22 cellular contexts compared by ENCODE assay signal in genomic region chr15:46344115-46344749, GRCh38.
DNase-seq lines count a peak whose midpoint lies in the region; ATAC-seq, FAIRE-seq and TF ChIP-seq lines count a peak whose summit lies in the region.
"Had no signal": no experiment of that assay in that cellular context is flagged by ENCODE, and none has a peak within 500 bp of the region (broad histone marks: within the 10 kb centered on the region; RNA-seq: fewer than 3 reads in every experiment).

No MANE protein-coding gene starts in this region.

- no peak overlapping the region for H3K27ac ChIP-seq in Karpas-422 (ENCODE audit: low read length)
- H3K27ac ChIP-seq: heart right ventricle, tibial nerve had no signal

- no peaks in the 10 kb centered on the region for H3K4me1 ChIP-seq in Karpas-422 (ENCODE audit: low read length)
- H3K4me1 ChIP-seq: heart right ventricle, tibial nerve had no signal

- H3K79me2 ChIP-seq in Karpas-422 (ENCODE audit: low read length): no peaks in the 10 kb centered on the region

- no peak overlapping the region for H3K9ac ChIP-seq in Karpas-422 (ENCODE audit: low read length)

- FAIRE-seq in bronchial epithelial cell (lab: Jason Lieb, UNC): peak; percentile 50

- H4K20me1 ChIP-seq in Karpas-422 (ENCODE audit: insufficient read depth, low read depth, low read length): no peaks in the 10 kb centered on the region

- no peaks in the 10 kb centered on the region for H3K27me3 ChIP-seq in bronchial epithelial cell (ENCODE audit: control insufficient read depth, insufficient read depth, low read length)
- H3K27me3 ChIP-seq in Karpas-422 (ENCODE audit: low read length): no peaks in the 10 kb centered on the region
- H3K27me3 ChIP-seq: heart right ventricle, tibial nerve had no signal

- H3K4me3 ChIP-seq in bronchial epithelial cell (ENCODE audit: low read depth, low read length) (no peak overlapping the region), Karpas-422 (ENCODE audit: low read length) (no peak overlapping the region)
- H3K4me3 ChIP-seq: heart right ventricle, tibial nerve had no signal

- no peak overlapping the region for H2AFZ ChIP-seq in Karpas-422 (ENCODE audit: low read length)

- DNase-seq in NCI-H82 (lab: John Stamatoyannopoulos, UW) (peak; percentile 41), NCI-H82 treated with DMSO at 0.1 percent for 48 hours (lab: John Stamatoyannopoulos, UW; ENCODE audit: unreplicated experiment) (no peak), bronchial epithelial cell (ENCODE audit: low read depth) (peak; percentile 52), medulla oblongata (ENCODE audit: extremely low spot score) (peak; percentile 18), Karpas-422 (no peak), epidermal melanocyte (ENCODE audit: insufficient read length, low spot score) (no peak)
- DNase-seq: activated CD4-positive, alpha-beta T cell treated with anti-CD3 and anti-CD28 coated beads, Interleukin-2, amount 10 ng/mL, durations not matched to agents 7 days and 5 days; activated CD8-positive, alpha-beta memory T cell treated with anti-CD3 and anti-CD28 coated beads, Interleukin-2, amount 50 U/mL, for 48 hours; activated gamma-delta T cell; amniotic stem cell; central memory CD4-positive, alpha-beta T cell; DND-41; effector memory CD4-positive, alpha-beta T cell; heart right ventricle; mammary epithelial cell; natural killer cell; NCI-H446 treated with DMSO at 0.1 percent for 48 hours; RPMI8226; stimulated activated naive CD4-positive, alpha-beta T cell treated with Interleukin-2 at 50 U/mL for 16 hours had no signal

- H3K9me3 ChIP-seq in Karpas-422 (ENCODE audit: low read length): peaks cover 42% of the 10 kb centered on the region
- H3K9me3 ChIP-seq: heart right ventricle, tibial nerve had no signal

- ATAC-seq in HG03457 (IDR thresholded peaks at IDR 0.05; ENCODE audit: unreplicated experiment): no peak
- ATAC-seq in GM21528 (IDR thresholded peaks at IDR 0.05; ENCODE audit: low FRiP score, unreplicated experiment): no peak
- ATAC-seq: heart right ventricle, natural killer cell had no signal

- TF ChIP-seq CTCF in bronchial epithelial cell (IDR thresholded peaks at IDR 0.05; ENCODE audit: insufficient read depth, low read length, severe bottlenecking): no peak

- H3K36me3 ChIP-seq in bronchial epithelial cell (ENCODE audit: control insufficient read depth, insufficient read depth, low read length) (no peaks in the 10 kb centered on the region), Karpas-422 (ENCODE audit: insufficient read depth, low read length) (no peaks in the 10 kb centered on the region)
- H3K36me3 ChIP-seq: heart right ventricle, tibial nerve had no signal

- no peaks in the 10 kb centered on the region for H3K9me2 ChIP-seq in Karpas-422 (replicated peaks; ENCODE audit: insufficient read depth, low read length)

- no peak overlapping the region for H3K4me2 ChIP-seq in Karpas-422 (ENCODE audit: low read depth, low read length, poor library complexity, severe bottlenecking)

Comparison
In these comparisons a context has a peak if more than half of its experiments do, and no peak if none do; other contexts are left out.
1. DNase-seq: peak in NCI-H82 (single experiment), bronchial epithelial cell (single experiment) and medulla oblongata (single experiment); none in NCI-H82 treated with DMSO at 0.1 percent for 48 hours (single experiment), Karpas-422 (single experiment) and epidermal melanocyte (single experiment).